ENCODE assay signal across 8 cellular contexts in the genomic region with DNA sequence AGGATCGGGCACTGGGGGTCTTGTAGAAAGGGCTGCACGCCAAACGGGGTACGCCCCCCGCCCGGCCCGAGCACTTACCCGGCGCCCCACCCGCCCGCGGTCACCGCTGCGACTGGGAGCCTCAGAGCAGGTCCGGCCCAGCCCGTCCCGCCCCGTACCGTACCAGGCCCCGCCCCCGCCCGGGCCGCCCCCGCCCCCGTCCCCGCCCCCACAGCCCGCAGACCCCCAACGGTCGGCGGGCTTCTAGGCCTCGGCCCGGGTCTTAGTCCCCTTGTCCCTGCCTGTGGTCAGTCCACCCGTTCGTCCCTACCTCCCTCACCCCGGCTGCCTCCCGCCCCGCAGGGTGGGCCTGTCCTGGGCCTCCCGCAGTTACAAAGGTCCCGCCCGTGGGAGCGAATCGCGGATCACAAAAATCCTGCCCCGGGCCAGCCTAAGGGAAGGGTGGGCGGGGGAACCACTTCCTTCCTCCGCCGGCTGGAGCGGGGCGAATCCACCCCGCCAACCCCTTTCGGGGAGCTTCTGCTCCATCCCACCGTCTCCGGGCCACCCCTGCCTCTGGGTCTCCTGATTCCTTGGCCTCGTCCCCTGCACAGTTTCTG. TPM values are rescaled to one million over a fixed set of nuclear protein-coding genes. Genes with fewer than 3 reads are reported as not detected.
A peak's percentile ranks its signal among the peaks of the same experiment; 100 is the strongest.
DNase-seq lines count a peak whose midpoint lies in the region; ATAC-seq and TF ChIP-seq lines count a peak whose summit lies in the region.

A gene with protein sequence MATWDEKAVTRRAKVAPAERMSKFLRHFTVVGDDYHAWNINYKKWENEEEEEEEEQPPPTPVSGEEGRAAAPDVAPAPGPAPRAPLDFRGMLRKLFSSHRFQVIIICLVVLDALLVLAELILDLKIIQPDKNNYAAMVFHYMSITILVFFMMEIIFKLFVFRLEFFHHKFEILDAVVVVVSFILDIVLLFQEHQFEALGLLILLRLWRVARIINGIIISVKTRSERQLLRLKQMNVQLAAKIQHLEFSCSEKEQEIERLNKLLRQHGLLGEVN (minus strand): TSS at position 114 of the 599 bp plus-strand sequence. CDS start 5,870 bp downstream, outside the sequence.

- TF ChIP-seq EP300 in sigmoid colon (IDR thresholded peaks at IDR 0.05): no peak

- no peaks in the 10 kb centered on the region for H3K9me3 Mint-ChIP-seq in activated naive CD4-positive, alpha-beta T cell treated with anti-CD3 and anti-CD28 coated beads, Interleukin-2, amount 50 U/mL, for 72 hours

- ATAC-seq in GM21717 (IDR thresholded peaks at IDR 0.05; ENCODE audit: unreplicated experiment) (peak; percentile 25), right cardiac atrium (peak; percentile 91 to 93)
- ATAC-seq in activated naive CD4-positive, alpha-beta T cell treated with anti-CD3 and anti-CD28 coated beads, Interleukin-2, amount 50 U/mL, for 72 hours: peak; percentile 60 to 65

- intact Hi-C loops in right cardiac atrium (cut with DNase I): no loop called here
- intact Hi-C loops in sigmoid colon (cut with DNase I): no loop called here

- peak within 1 kb of the TSS; percentile 83 to 93 (median 89) for H3K9ac ChIP-seq in BLaER1 treated with 17β-estradiol and CSF1 and Interleukin-3, amounts not matched to agents 10 nM and 100 nM
- H3K9ac ChIP-seq in NT2/D1 (ENCODE audit: insufficient read length, low read depth): peak within 1 kb of the TSS; percentile 87

- peak within 1 kb of the TSS; percentile 69 to 91 (median 80) for H3K4me3 ChIP-seq in BLaER1 treated with 17β-estradiol and CSF1 and Interleukin-3, amounts not matched to agents 10 nM and 100 nM
- H3K4me3 ChIP-seq in NT2/D1 (ENCODE audit: insufficient read length, low read depth): peak within 1 kb of the TSS; percentile 62
- peak within 1 kb of the TSS; percentile 51 for H3K4me3 ChIP-seq in right cardiac atrium (ENCODE audit: low read length)
- peak within 1 kb of the TSS; percentile 53 to 82 (median 69) for H3K4me3 ChIP-seq in sigmoid colon

- no peak for TF ChIP-seq CTCF in sigmoid colon (IDR thresholded peaks at IDR 0.05)

- H3K9me3 ChIP-seq in BLaER1 treated with 17β-estradiol and CSF1 and Interleukin-3, amounts not matched to agents 10 nM and 100 nM (replicated peaks in 1 of 11): peaks cover 0 to 16% (median 14%) of the 10 kb centered on the region in 11 experiments; a peak in 16 of 22 replicates
- H3K9me3 ChIP-seq in NT2/D1 (ENCODE audit: insufficient read depth, low read length): no peaks in the 10 kb centered on the region
- H3K9me3 ChIP-seq in right cardiac atrium (ENCODE audit: control insufficient read depth, low read length): no peaks in the 10 kb centered on the region
- H3K9me3 ChIP-seq in sigmoid colon: no peaks in the 10 kb centered on the region

- H3K27me3 ChIP-seq in BLaER1 treated with 17β-estradiol and CSF1 and Interleukin-3, amounts not matched to agents 10 nM and 100 nM: no peaks in the 10 kb centered on the region
- H3K27me3 ChIP-seq in NT2/D1 (ENCODE audit: insufficient read depth, insufficient read length): peaks cover 19% of the 10 kb centered on the region
- no peaks in the 10 kb centered on the region for H3K27me3 ChIP-seq in right cardiac atrium (ENCODE audit: control insufficient read depth, insufficient read depth)
- no peaks in the 10 kb centered on the region for H3K27me3 ChIP-seq in sigmoid colon

- H3K27ac Mint-ChIP-seq in activated naive CD4-positive, alpha-beta T cell treated with anti-CD3 and anti-CD28 coated beads, Interleukin-2, amount 50 U/mL, for 72 hours: peak within 1 kb of the TSS; percentile 51 to 77

- peak within 1 kb of the TSS; percentile 58 to 96 (median 90); a peak in 21 of 22 replicates for H3K27ac ChIP-seq in BLaER1 treated with 17β-estradiol and CSF1 and Interleukin-3, amounts not matched to agents 10 nM and 100 nM
- H3K27ac ChIP-seq in right cardiac atrium (ENCODE audit: low read length) (peak within 1 kb of the TSS; percentile 37), sigmoid colon (peak within 1 kb of the TSS; percentile 51 to 74 (median 69))

- H4K20me1 ChIP-seq in BLaER1 treated with 17β-estradiol and CSF1 and Interleukin-3, amounts not matched to agents 10 nM and 100 nM: peaks cover 0 to 23% (median 5%) of the 10 kb centered on the region in 11 experiments; a peak in 9 of 22 replicates

- H3K4me2 ChIP-seq in BLaER1 treated with 17β-estradiol and CSF1 and Interleukin-3, amounts not matched to agents 10 nM and 100 nM: peak within 1 kb of the TSS; percentile 93 to 100 (median 99)

- H3K36me3 ChIP-seq in BLaER1 treated with 17β-estradiol and CSF1 and Interleukin-3, amounts not matched to agents 10 nM and 100 nM: peaks cover 14 to 19% (median 16%) of the 10 kb centered on the region in 11 experiments
- H3K36me3 ChIP-seq in NT2/D1 (ENCODE audit: insufficient read depth, insufficient read length, low read length) (no peaks in the 10 kb centered on the region), sigmoid colon (no peaks in the 10 kb centered on the region)

- peaks cover 85 to 92% (median 88%) of the 10 kb centered on the region in 10 experiments for H3K4me1 ChIP-seq in BLaER1 treated with 17β-estradiol and CSF1 and Interleukin-3, amounts not matched to agents 10 nM and 100 nM
- H3K4me1 ChIP-seq in NT2/D1 (ENCODE audit: insufficient read depth, insufficient read length) (peaks cover 12% of the 10 kb centered on the region), right cardiac atrium (ENCODE audit: control insufficient read depth, insufficient read depth, low read length) (peaks cover 7% of the 10 kb centered on the region), sigmoid colon (peaks cover 0 to 24% (median 15%) of the 10 kb centered on the region in 4 donors)

- WGBS in right cardiac atrium: 1% methylated on average over 54 of the region's 54 CpGs
- 0 to 1% methylated on average over 54 of the region's 54 CpGs for WGBS in sigmoid colon, 2 donors

- DNase-seq in NT2/D1 (ENCODE audit: low read depth, low spot score) (no peak), right cardiac atrium (peak; percentile 72 to 89 (median 87)), sigmoid colon (peak; percentile 81), glomerular visceral epithelial cell (ENCODE audit: extremely low spot score) (no peak), NCI-H1436 (lab: John Stamatoyannopoulos, UW) (no peak)
- peak in 1 of 2 donors; percentile 35 for DNase-seq in activated naive CD4-positive, alpha-beta T cell treated with anti-CD3 and anti-CD28 coated beads, Interleukin-2, amount 50 U/mL, for 72 hours (ENCODE audit: low spot score in 2 of 2)

- TF ChIP-seq POLR2A in sigmoid colon (IDR thresholded peaks at IDR 0.05): no peak

- H3K36me3 Mint-ChIP-seq in activated naive CD4-positive, alpha-beta T cell treated with anti-CD3 and anti-CD28 coated beads, Interleukin-2, amount 50 U/mL, for 72 hours: no peaks in the 10 kb centered on the region

RNA-seq across cellular contexts. Expression of the gene that starts here (rescaled TPM):
- 1 to 10 TPM; 2.8 to 6.3 TPM for total RNA-seq in activated naive CD4-positive, alpha-beta T cell treated with anti-CD3 and anti-CD28 coated beads, Interleukin-2, amount 50 U/mL, for 72 hours
- total RNA-seq in right cardiac atrium (10 to 100 TPM; 11.3 to 33.4 (median 13.3) TPM), sigmoid colon (1 to 10 TPM; 3.8 to 9.7 (median 6.6) TPM)
- polyA plus RNA-seq in right cardiac atrium (18.2 TPM), sigmoid colon (10 to 100 TPM in 1 of 3 donors, 1 to 10 TPM in 2; 1.8 to 26.3 (median 4.2) TPM)

Comparison
In these comparisons a context has a peak if more than half of its experiments do, and no peak if none do; other contexts are left out.
1. H3K27ac ChIP-seq: peak in every context shown above with its lines; median percentile 90 in BLaER1 treated with 17β-estradiol and CSF1 and Interleukin-3, amounts not matched to agents 10 nM and 100 nM; 69 in sigmoid colon; 37 in right cardiac atrium.
2. ATAC-seq: peak in every context shown above with its lines; median percentile 92 in right cardiac atrium; 62 in activated naive CD4-positive, alpha-beta T cell treated with anti-CD3 and anti-CD28 coated beads, Interleukin-2, amount 50 U/mL, for 72 hours; 25 in GM21717.
3. DNase-seq: peak in right cardiac atrium (3 of 3) and sigmoid colon (single experiment); none in NT2/D1 (single experiment), glomerular visceral epithelial cell (single experiment) and NCI-H1436 (single experiment).
4. Peak in every context shown above with its lines, with median percentiles within 50 percentile points of each other: H3K4me3 ChIP-seq.